ENCODE assay signal across 19 cellular contexts in the genomic region with DNA sequence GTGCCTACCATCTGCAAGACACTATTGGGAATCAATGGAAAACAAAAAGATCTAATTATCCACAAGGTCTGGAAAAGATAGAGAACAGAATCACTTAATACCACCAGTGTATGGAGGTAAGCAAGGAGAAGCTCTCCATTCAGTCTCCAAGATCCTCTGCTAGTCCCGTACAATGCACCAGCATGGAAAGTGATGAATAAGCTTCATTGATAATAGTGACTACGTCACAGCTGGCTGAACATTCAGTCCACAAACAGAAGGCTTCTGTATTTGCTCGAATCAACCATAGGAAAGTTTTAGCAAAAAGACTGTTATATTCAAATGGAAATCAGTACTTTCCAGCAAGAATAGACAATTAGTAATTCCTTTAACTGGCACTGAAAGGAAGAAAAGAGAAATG. TPM values are rescaled to one million over a fixed set of nuclear protein-coding genes. Genes with fewer than 3 reads are reported as not detected.
DNase-seq lines count a peak whose midpoint lies in the region; ATAC-seq and TF ChIP-seq lines count a peak whose summit lies in the region.
"Had no signal": no experiment of that assay in that cellular context is flagged by ENCODE, and none has a peak within 500 bp of the region (broad histone marks: within the 10 kb centered on the region; RNA-seq: fewer than 3 reads in every experiment).

No MANE protein-coding gene starts in this region.

- peaks cover 0 to 27% of the 10 kb centered on the region in 2 donors for H3K4me1 ChIP-seq in right atrium auricular region
- no peaks in the 10 kb centered on the region for H3K4me1 ChIP-seq in osteoblast (ENCODE audit: insufficient read depth, low read length)
- H3K4me1 ChIP-seq: breast epithelium had no signal

- no peak overlapping the region for H2AFZ ChIP-seq in osteoblast (ENCODE audit: low read length)

- H3K27ac ChIP-seq in cingulate gyrus (ENCODE audit: low read depth, low read length) = peak overlapping the region; percentile 98
- peak overlapping the region; percentile 44 to 69 for H3K27ac ChIP-seq in right atrium auricular region
- H3K27ac ChIP-seq in osteoblast (ENCODE audit: low read depth, low read length) = no peak overlapping the region
- H3K27ac ChIP-seq: breast epithelium, psoas muscle, tibial artery had no signal

- no peaks in the 10 kb centered on the region for H3K79me2 ChIP-seq in osteoblast (ENCODE audit: insufficient read depth, low read length)

- no peaks in the 10 kb centered on the region for H3K9me3 ChIP-seq in right atrium auricular region
- no peaks in the 10 kb centered on the region for H3K9me3 ChIP-seq in osteoblast (ENCODE audit: low read depth, low read length)
- H3K9me3 ChIP-seq: breast epithelium, psoas muscle, tibial artery had no signal

- DNase-seq in NCI-H446 (lab: John Stamatoyannopoulos, UW) (peak; percentile 40 to 66), right atrium auricular region (ENCODE audit: low spot score) (no peak), renal cortical epithelial cell (ENCODE audit: low read depth) (peak; percentile 2), NCI-H2081 treated with DMSO at 0.1 percent for 48 hours (lab: John Stamatoyannopoulos, UW) (no peak), osteoblast (ENCODE audit: insufficient read length, low spot score, missing footprints) (no peak)
- DNase-seq in activated effector memory CD4-positive, alpha-beta T cell treated with Interleukin-2 at 50 U/mL for 16 hours = no peak
- DNase-seq: activated CD4-positive, CD25-positive, alpha-beta regulatory T cell; activated naive CD4-positive, alpha-beta T cell; DMS153; kidney glomerular epithelial cell; MM.1S; NCI-H2029 treated with DMSO at 0.1 percent for 48 hours; NCI-H774; psoas muscle; stimulated activated CD4-positive, alpha-beta T cell treated with anti-CD3 and anti-CD28 coated beads, Interleukin-1b, Interleukin-23, amount 100 ng/mL, for 48 hours; tibial artery had no signal

- no peaks in the 10 kb centered on the region for H4K20me1 ChIP-seq in osteoblast (ENCODE audit: insufficient read depth, low read length)

- H3K27me3 ChIP-seq in right atrium auricular region (no peaks in the 10 kb centered on the region), osteoblast (ENCODE audit: insufficient read depth, low read length) (no peaks in the 10 kb centered on the region)
- H3K27me3 ChIP-seq: breast epithelium, tibial artery had no signal

- H3K4me2 ChIP-seq in osteoblast (ENCODE audit: insufficient read depth, low read length) = no peak overlapping the region

- H3K36me3 ChIP-seq in right atrium auricular region (no peaks in the 10 kb centered on the region), osteoblast (ENCODE audit: insufficient read depth, low read length) (no peaks in the 10 kb centered on the region)
- H3K36me3 ChIP-seq: breast epithelium, tibial artery had no signal

- H3K4me3 ChIP-seq in right atrium auricular region = no peak overlapping the region
- H3K4me3 ChIP-seq in osteoblast (ENCODE audit: insufficient read depth, low read length) = no peak overlapping the region
- H3K4me3 ChIP-seq: breast epithelium, psoas muscle, tibial artery had no signal

- no peak for TF ChIP-seq CTCF in right atrium auricular region (IDR thresholded peaks at IDR 0.05)
- TF ChIP-seq CTCF in osteoblast (IDR thresholded peaks at IDR 0.05; ENCODE audit: extremely low read depth, low read depth, low read length) = no peak

- ATAC-seq in GM18909 (IDR thresholded peaks at IDR 0.05; ENCODE audit: poor library complexity, unreplicated experiment) = no peak
- ATAC-seq: psoas muscle had no signal

RNA-seq across cellular contexts. Expression of gene IGSF11, which starts 42.9 kb away (rescaled TPM):
- total RNA-seq in right atrium auricular region (1 to 10 TPM; 1.6 to 6.5 TPM), renal cortical epithelial cell (0.05 TPM in 1 of 2 replicates, not detected in the other), osteoblast (under 0.01 and 0.36 TPM in 2 replicates)

Comparison
In these comparisons a context has a peak if more than half of its experiments do, and no peak if none do; other contexts are left out.
1. DNase-seq: peak in NCI-H446 (2 of 2) and renal cortical epithelial cell (single experiment); none in right atrium auricular region (single experiment), NCI-H2081 treated with DMSO at 0.1 percent for 48 hours (single experiment), activated effector memory CD4-positive, alpha-beta T cell treated with Interleukin-2 at 50 U/mL for 16 hours (single experiment) and osteoblast (single experiment).